ENCODE assay signal across 14 cellular contexts in the genomic region with DNA sequence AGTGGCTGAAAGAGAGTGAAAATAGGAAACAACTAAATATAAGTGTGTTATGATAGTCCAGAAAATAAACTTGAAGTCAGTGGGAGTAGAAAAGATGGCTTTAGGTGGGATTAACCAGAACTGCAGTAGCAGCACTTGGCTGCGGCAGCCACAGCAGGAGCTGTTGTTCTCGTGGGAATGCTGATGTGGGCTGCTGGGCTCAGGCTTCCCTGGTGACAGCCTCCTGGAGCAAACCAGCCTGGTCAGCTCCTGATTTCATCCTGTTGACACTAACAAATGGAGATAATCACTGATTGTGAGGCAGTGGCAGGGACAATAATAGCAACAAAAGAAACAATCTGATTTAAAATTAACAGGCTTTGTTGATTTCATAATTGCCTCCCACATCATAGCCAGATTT.
DNase-seq lines count a peak whose midpoint lies in the region; ATAC-seq, FAIRE-seq and TF ChIP-seq lines count a peak whose summit lies in the region.
"Had no signal": no experiment of that assay in that cellular context is flagged by ENCODE, and none has a peak within 500 bp of the region (broad histone marks: within the 10 kb centered on the region; RNA-seq: fewer than 3 reads in every experiment).

No MANE protein-coding gene starts in this region.

- H4K5ac ChIP-seq in IMR-90 (ENCODE audit: low read depth, low read length), result no peak overlapping the region

- POLR2A ChIA-PET in IMR-90 (lab: Charles Lee; ENCODE audit: unreplicated experiment) (no interaction called here), PC-3 (lab: Charles Lee; ENCODE audit: unreplicated experiment) (no interaction called here)

- no peak for TF ChIP-seq POLR2A in IMR-90 (IDR thresholded peaks at IDR 0.05; ENCODE audit: low read depth, low read length)

- no peak overlapping the region for H3K9ac ChIP-seq in IMR-90 (ENCODE audit: low read depth, low read length)
- H3K9ac ChIP-seq in PC-3 (ENCODE audit: low read length), result no peak overlapping the region

- H3K79me1 ChIP-seq in IMR-90 (ENCODE audit: low read depth in 1 of 2, low read length in 2 of 2), result peaks cover 52 to 73% of the 10 kb centered on the region in 2 experiments

- H3K4me3 ChIP-seq in IMR-90 (ENCODE audit: insufficient read depth, low read depth, low read length) (no peak overlapping the region), fibroblast of pulmonary artery (replicated peaks; ENCODE audit: low read depth, low read length) (no peak overlapping the region), PC-3 (ENCODE audit: low read length) (no peak overlapping the region)
- H3K4me3 ChIP-seq: lower lobe of right lung, psoas muscle had no signal

- H3K9me3 ChIP-seq in IMR-90 (ENCODE audit: control insufficient read depth, insufficient read depth, low read length) (no peaks in the 10 kb centered on the region), PC-3 (ENCODE audit: low read length) (no peaks in the 10 kb centered on the region)
- H3K9me3 ChIP-seq: lower lobe of right lung, psoas muscle had no signal

- H2AK9ac ChIP-seq in IMR-90 (replicated peaks; ENCODE audit: low read depth, low read length, poor library complexity), result no peak overlapping the region

- H4K8ac ChIP-seq in IMR-90 (ENCODE audit: low read depth in 2 of 2, low read length in 2 of 2), result no peak overlapping the region

- no peak overlapping the region for H2BK5ac ChIP-seq in IMR-90 (ENCODE audit: low read depth, low read length, poor library complexity, severe bottlenecking)

- in situ Hi-C loops in IMR-90 (cut with MboI; ENCODE audit: low sequenced_read_pairs), result no loop called here

- DNase-seq in AG20443 (ENCODE audit: low spot score) (peak; percentile 38), IMR-90 (no peak), fibroblast of pulmonary artery (ENCODE audit: low read depth) (peak; percentile 53), myocyte (ENCODE audit: low read depth) (peak; percentile 76), NCI-H2107 (lab: John Stamatoyannopoulos, UW) (no peak), GM19239 (ENCODE audit: insufficient read length, low spot score) (no peak), PC-3 (no peak)
- DNase-seq in activated T-cell treated with anti-CD3 and anti-CD28 coated beads, Interleukin-2, amount 50 U/mL, for 1 hour, result no peak
- DNase-seq: foreskin melanocyte; lower lobe of right lung; NCI-H446; psoas muscle; stimulated activated CD4-positive, alpha-beta T cell treated with anti-CD3 and anti-CD28 coated beads, Interleukin-4, amount 100 ng/mL, for 1 hour had no signal

- H3K27ac ChIP-seq in IMR-90 (ENCODE audit: insufficient read depth, low read length), result no peak overlapping the region
- H3K27ac ChIP-seq in PC-3 (ENCODE audit: low read length), result no peak overlapping the region
- H3K27ac ChIP-seq: lower lobe of right lung, psoas muscle had no signal

- H2BK120ac ChIP-seq in IMR-90 (ENCODE audit: low read depth, low read length), result no peak overlapping the region

- H2BK15ac ChIP-seq in IMR-90 (ENCODE audit: low read depth, low read length), result no peak overlapping the region

- H2AFZ ChIP-seq in IMR-90 (replicated peaks; ENCODE audit: low read length, poor library complexity), result no peak overlapping the region
- H2AFZ ChIP-seq in PC-3 (ENCODE audit: low read length), result no peak overlapping the region

- no peak overlapping the region for H3K18ac ChIP-seq in IMR-90 (ENCODE audit: low read depth, low read length)

- no peak overlapping the region for H3K23ac ChIP-seq in IMR-90 (ENCODE audit: low read depth, low read length)

- dilution Hi-C loops in IMR-90 (cut with HindIII; ENCODE audit: low sequenced_read_pairs, unreplicated experiment), result no loop called here

- no peak overlapping the region for H3K14ac ChIP-seq in IMR-90 (replicated peaks; ENCODE audit: low read depth, low read length)

- CTCF ChIA-PET in IMR-90 (lab: Yijun Ruan, JAX) (interaction anchor here (0.6 kb wide), 1 partner anchor 426 kb away, joined by 3 read pairs; no protein-coding TSS in a partner anchor), PC-3 (lab: Charles Lee) (interaction anchor here (0.6 to 0.7 kb wide), 2 partner anchors 10 to 229 kb away, joined by 3 to 6 read pairs; no protein-coding TSS in a partner anchor)

- H3K56ac ChIP-seq in IMR-90 (ENCODE audit: extremely low read depth, insufficient read depth, low read length), result no peak overlapping the region

- H2AK5ac ChIP-seq in IMR-90 (ENCODE audit: low read depth, low read length), result no peak overlapping the region

- no peak for FAIRE-seq in GM19239 (lab: Jason Lieb, UNC)

- H3K27me3 ChIP-seq in IMR-90 (ENCODE audit: control insufficient read depth, insufficient read depth, low read length) (no peaks in the 10 kb centered on the region), PC-3 (ENCODE audit: low read length) (no peaks in the 10 kb centered on the region)

- H4K91ac ChIP-seq in IMR-90 (ENCODE audit: insufficient read depth, low read depth, low read length), result no peak overlapping the region

- H3K79me2 ChIP-seq in PC-3 (ENCODE audit: low read length), result peaks cover 76% of the 10 kb centered on the region

- H3K4me1 ChIP-seq in IMR-90 (ENCODE audit: control insufficient read depth, insufficient read depth, low read length), result peaks cover 6% of the 10 kb centered on the region; the same call in 1 of the 2 replicates
- no peaks in the 10 kb centered on the region for H3K4me1 ChIP-seq in PC-3 (ENCODE audit: insufficient read depth, low read length)

- peak; percentile 53; the same call in 1 of the 2 replicates for ATAC-seq in IMR-90 (ENCODE audit: low read depth)
- no peak for ATAC-seq in PC-3
- ATAC-seq: activated naive CD4-positive, alpha-beta T cell treated with anti-CD3 and anti-CD28 coated beads, Interleukin-2, amount 50 U/mL, for 72 hours; lower lobe of right lung had no signal

- intact Hi-C loops in IMR-90 (cut with micrococcal nuclease) (no loop called here), PC-3 (cut with micrococcal nuclease) (no loop called here)

- no peaks in the 10 kb centered on the region for H3F3A ChIP-seq in PC-3 (ENCODE audit: low read length, unreplicated experiment)

- BruUV-seq in IMR-90 (replicated peaks; lab: Mats Ljungman, UMichigan), result no TSS peak
- BruUV-seq in PC-3 (replicated peaks; lab: Mats Ljungman, UMichigan), result no TSS peak

- H3K36me3 ChIP-seq in IMR-90 (ENCODE audit: control insufficient read depth, insufficient read depth, low read length) (no peaks in the 10 kb centered on the region), PC-3 (ENCODE audit: low read depth, low read length) (no peaks in the 10 kb centered on the region)
- H3K36me3 ChIP-seq: lower lobe of right lung had no signal

- H3K4me2 ChIP-seq in IMR-90 (ENCODE audit: low read depth, low read length) (no peak overlapping the region), PC-3 (ENCODE audit: low read length) (no peak overlapping the region)

- peaks cover 21% of the 10 kb centered on the region for H3K9me1 ChIP-seq in IMR-90 (ENCODE audit: insufficient read depth, low read length)

- H2BK20ac ChIP-seq in IMR-90 (ENCODE audit: low read depth, low read length), result no peak overlapping the region

- no peak overlapping the region for H3K4ac ChIP-seq in IMR-90 (ENCODE audit: low read depth, low read length)

- H4K20me1 ChIP-seq in IMR-90 (ENCODE audit: insufficient read depth, low read length), result peaks cover 78% of the 10 kb centered on the region
- peaks cover 53% of the 10 kb centered on the region for H4K20me1 ChIP-seq in PC-3 (ENCODE audit: low read length)

- TF ChIP-seq CTCF in IMR-90 (conservative IDR thresholded peaks at IDR 0.05; ENCODE audit: low read depth, low read length), result no peak
- TF ChIP-seq CTCF in fibroblast of pulmonary artery (IDR thresholded peaks at IDR 0.05; ENCODE audit: low read length, missing control alignments), result no peak
- no peak for TF ChIP-seq CTCF in PC-3 (conservative IDR thresholded peaks at IDR 0.05; ENCODE audit: low read depth, low read length)

- TF ChIP-seq RAD21 in IMR-90 (IDR thresholded peaks at IDR 0.05; ENCODE audit: low read length), result no peak

- WGBS in IMR-90 (ENCODE audit: extremely low coverage in 2 of 2, insufficient read length in 1 of 2), 2 experiments, result no CpG with 5 or more reads among the region's 2 CpGs

- H3K9me2 ChIP-seq in PC-3 (replicated peaks; ENCODE audit: low read length), result no peaks in the 10 kb centered on the region

TF ChIP-seq in IMR-90, 13 proteins besides CTCF, POLR2A, EP300 and RAD21:
- TF ChIP-seq NFE2L2 (IDR thresholded peaks at IDR 0.05; ENCODE audit: low read depth, low read length) (no peak), MAFK (IDR thresholded peaks at IDR 0.05; ENCODE audit: low read depth, low read length) (no peak), BHLHE40 (IDR thresholded peaks at IDR 0.05; ENCODE audit: low read depth, low read length) (no peak), RCOR1 (IDR thresholded peaks at IDR 0.05; ENCODE audit: insufficient replicate concordance, low read length) (no peak), MAZ (IDR thresholded peaks at IDR 0.05; ENCODE audit: borderline replicate concordance, low read depth, low read length) (no peak), SMC3 (IDR thresholded peaks at IDR 0.05; ENCODE audit: low read depth, low read length) (no peak), ELK1 (IDR thresholded peaks at IDR 0.05; ENCODE audit: borderline replicate concordance, low read depth, low read length) (no peak)
- TF ChIP-seq, protein P1, sequence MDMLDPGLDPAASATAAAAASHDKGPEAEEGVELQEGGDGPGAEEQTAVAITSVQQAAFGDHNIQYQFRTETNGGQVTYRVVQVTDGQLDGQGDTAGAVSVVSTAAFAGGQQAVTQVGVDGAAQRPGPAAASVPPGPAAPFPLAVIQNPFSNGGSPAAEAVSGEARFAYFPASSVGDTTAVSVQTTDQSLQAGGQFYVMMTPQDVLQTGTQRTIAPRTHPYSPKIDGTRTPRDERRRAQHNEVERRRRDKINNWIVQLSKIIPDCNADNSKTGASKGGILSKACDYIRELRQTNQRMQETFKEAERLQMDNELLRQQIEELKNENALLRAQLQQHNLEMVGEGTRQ (IDR thresholded peaks at IDR 0.05; ENCODE audit: low read depth, low read length), result no peak

Comparison
In these comparisons a context has a peak if more than half of its experiments do, and no peak if none do; other contexts are left out.
1. DNase-seq: peak in AG20443 (single experiment), fibroblast of pulmonary artery (single experiment) and myocyte (single experiment); none in IMR-90 (single experiment), NCI-H2107 (single experiment), GM19239 (single experiment), activated T-cell treated with anti-CD3 and anti-CD28 coated beads, Interleukin-2, amount 50 U/mL, for 1 hour (single experiment) and PC-3 (single experiment).